ENCODE assay signal across 1 cellular context in genomic region chr9:21970001-21970799, GRCh38.
TF ChIP-seq lines count a peak whose summit lies in the region.

No MANE protein-coding gene starts in this region.

TF ChIP-seq in SK-N-SH, 30 proteins besides CTCF, POLR2A, EP300 and RAD21:
- TF ChIP-seq IRF3 (IDR thresholded peaks at IDR 0.05; ENCODE audit: low read depth, low read length), result no peak
- TF ChIP-seq, protein P1, sequence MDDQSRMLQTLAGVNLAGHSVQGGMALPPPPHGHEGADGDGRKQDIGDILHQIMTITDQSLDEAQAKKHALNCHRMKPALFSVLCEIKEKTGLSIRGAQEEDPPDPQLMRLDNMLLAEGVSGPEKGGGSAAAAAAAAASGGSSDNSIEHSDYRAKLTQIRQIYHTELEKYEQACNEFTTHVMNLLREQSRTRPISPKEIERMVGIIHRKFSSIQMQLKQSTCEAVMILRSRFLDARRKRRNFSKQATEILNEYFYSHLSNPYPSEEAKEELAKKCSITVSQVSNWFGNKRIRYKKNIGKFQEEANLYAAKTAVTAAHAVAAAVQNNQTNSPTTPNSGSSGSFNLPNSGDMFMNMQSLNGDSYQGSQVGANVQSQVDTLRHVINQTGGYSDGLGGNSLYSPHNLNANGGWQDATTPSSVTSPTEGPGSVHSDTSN (IDR thresholded peaks at IDR 0.05), result no peak
- TF ChIP-seq CHD2 (IDR thresholded peaks at IDR 0.05; ENCODE audit: low read length, partially characterized antibody), result no peak
- TF ChIP-seq RFX5 (IDR thresholded peaks at IDR 0.05; ENCODE audit: low read length), result no peak
- no peak for TF ChIP-seq NFIC (IDR thresholded peaks at IDR 0.05; ENCODE audit: borderline replicate concordance)
- TF ChIP-seq GABPA (IDR thresholded peaks at IDR 0.05; ENCODE audit: low read depth), result no peak
